In the genomic region with DNA sequence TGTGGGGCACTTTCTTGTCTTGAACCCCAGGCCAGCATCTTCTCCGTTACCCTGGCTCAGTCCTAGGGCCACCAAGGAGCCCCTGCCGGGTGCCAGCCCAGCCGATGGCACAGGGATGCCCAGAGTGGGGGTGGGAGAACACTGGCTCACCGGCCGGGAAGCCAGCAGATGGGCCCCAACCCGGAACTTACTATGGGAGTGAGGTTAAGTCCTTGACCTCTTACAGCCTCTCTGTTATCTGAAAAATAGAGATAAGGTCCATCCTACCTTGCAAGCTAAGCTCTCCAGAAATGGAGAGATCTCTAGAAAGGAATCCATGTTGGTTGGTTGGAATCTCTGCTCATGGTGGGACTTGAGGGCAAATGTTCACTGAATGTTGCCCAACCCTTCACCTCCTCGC, we compare ENCODE assay signal across 16 cellular contexts. TPM values are rescaled to one million over a fixed set of nuclear protein-coding genes. Genes with fewer than 3 reads are reported as not detected.
DNase-seq lines count a peak whose midpoint lies in the region; ATAC-seq, FAIRE-seq and TF ChIP-seq lines count a peak whose summit lies in the region.
"Had no signal": no experiment of that assay in that cellular context is flagged by ENCODE, and none has a peak within 500 bp of the region (broad histone marks: within the 10 kb centered on the region; RNA-seq: fewer than 3 reads in every experiment).

No MANE protein-coding gene starts in this region.

- no peak for TF ChIP-seq EP300 in HepG2 (IDR thresholded peaks at IDR 0.05; ENCODE audit: low read depth in 2 of 2, low read length in 2 of 2)
- no peak for TF ChIP-seq EP300 in HepG2 (CRISPR knock-in tag; IDR thresholded peaks at IDR 0.05; ENCODE audit: borderline replicate concordance)

- H4K12ac ChIP-seq in trophoblast cell (ENCODE audit: low read depth, low read length), result no peak overlapping the region

- no peak overlapping the region for H2AK5ac ChIP-seq in trophoblast cell (ENCODE audit: low read length)

- no TSS peak for BruUV-seq in HepG2 (replicated peaks; lab: Mats Ljungman, UMichigan)

- H3K4me2 ChIP-seq in HepG2 (ENCODE audit: low read depth, low read length) (no peak overlapping the region), trophoblast cell (ENCODE audit: low read length) (no peak overlapping the region)

- WGBS in HepG2 (ENCODE audit: low lambda C conversion rate), result 64% methylated on average over 7 of the region's 7 CpGs
- 87% methylated on average over 5 of the region's 7 CpGs for WGBS in right lobe of liver (ENCODE audit: insufficient coverage, low coverage, low lambda C conversion rate, missing lambda C conversion rate)
- no CpG with 5 or more reads among the region's 7 CpGs for WGBS in trophoblast cell (ENCODE audit: extremely low coverage, insufficient coverage, insufficient read length)

- peak; percentile 35 for DNase-seq in HepG2 (ENCODE audit: low spot score)
- no peak for DNase-seq in right lobe of liver
- peak; percentile 49 for DNase-seq in kidney
- peak in 1 of 2 donors; percentile 69 for DNase-seq in trophoblast cell
- no peak for DNase-seq in SW 1271 (lab: John Stamatoyannopoulos, UW)
- DNase-seq in NCI-H187 treated with DMSO at 0.1 percent for 48 hours (lab: John Stamatoyannopoulos, UW), result no peak
- no peak for DNase-seq in NCI-H2227 treated with DMSO at 0.1 percent for 48 hours (lab: John Stamatoyannopoulos, UW)
- DNase-seq: ACHN; CD4-positive, CD25-positive, alpha-beta regulatory T cell; DMS53; GF-D8 had no signal

- in situ Hi-C loops in HepG2 (cut with HindIII; ENCODE audit: extremely low pct_ligation_motif_present, low pct_unique_long_range_greater_than_20kb), result no loop called here

- TF ChIP-seq POLR2A in HepG2 (IDR thresholded peaks at IDR 0.05; ENCODE audit: insufficient read depth in 1 of 2, low read depth in 2 of 2, low read length in 2 of 2) (no peak), right lobe of liver (IDR thresholded peaks at IDR 0.05) (no peak)

- peaks cover 3% of the 10 kb centered on the region for H3K79me1 ChIP-seq in trophoblast cell (ENCODE audit: low read length)

- intact Hi-C loops in HepG2 (cut with micrococcal nuclease; ENCODE audit: unreplicated experiment), result no loop called here
- intact Hi-C loops in right lobe of liver (cut with DNase I), result no loop called here
- intact Hi-C loops in kidney (cut with DNase I), result no loop called here

- POLR2A ChIA-PET in HepG2 (lab: Yijun Ruan, JAX), result interaction anchor here (1.0 kb wide), 1 partner anchor 19 kb away, joined by 3 read pairs; no protein-coding TSS in a partner anchor

- no peak overlapping the region for H2BK12ac ChIP-seq in trophoblast cell (ENCODE audit: low read length)

- H3K4me3 ChIP-seq in HepG2 (replicated peaks in 1 of 3; ENCODE audit: insufficient read depth in 1 of 3, low read depth in 2 of 3, low read length in 3 of 3), result no peak overlapping the region
- no peak overlapping the region for H3K4me3 ChIP-seq in right lobe of liver
- no peak overlapping the region for H3K4me3 ChIP-seq in kidney (ENCODE audit: low read length in 2 of 2)
- H3K4me3 ChIP-seq in trophoblast cell (ENCODE audit: low read depth, low read length), result no peak overlapping the region
- H3K4me3 ChIP-seq: BLaER1 treated with 17β-estradiol and CSF1 and Interleukin-3, amounts not matched to agents 10 nM and 100 nM; HAP-1 had no signal

- no peak overlapping the region for H2BK120ac ChIP-seq in trophoblast cell (ENCODE audit: insufficient read depth, low read length, poor library complexity)

- no peaks in the 10 kb centered on the region for H4K20me1 ChIP-seq in HepG2 (ENCODE audit: insufficient read depth, low read length)

- no peak overlapping the region for H3K14ac ChIP-seq in trophoblast cell (ENCODE audit: low read length)

- no peak for TF ChIP-seq RAD21 in HepG2 (CRISPR knock-in tag; IDR thresholded peaks at IDR 0.05)

- ATAC-seq in HepG2 (no peak), right lobe of liver (no peak), GM18498 (IDR thresholded peaks at IDR 0.05; ENCODE audit: unreplicated experiment) (no peak)

- peak overlapping the region; percentile 56 for H3K4ac ChIP-seq in trophoblast cell (ENCODE audit: low read depth, low read length)

- H3K18ac ChIP-seq in trophoblast cell (ENCODE audit: low read length), result no peak overlapping the region

- H3K9ac ChIP-seq in HepG2 (ENCODE audit: insufficient read depth, low read depth, low read length), result no peak overlapping the region
- H3K9ac ChIP-seq in kidney (ENCODE audit: low read length in 2 of 2), result no peak overlapping the region
- H3K9ac ChIP-seq in trophoblast cell (ENCODE audit: low read length), result no peak overlapping the region
- H3K9ac ChIP-seq: BLaER1 treated with 17β-estradiol and CSF1 and Interleukin-3, amounts not matched to agents 10 nM and 100 nM had no signal

- H3K4me1 ChIP-seq in HepG2 (ENCODE audit: insufficient read depth, low read length), result peaks cover 50% of the 10 kb centered on the region
- H3K4me1 ChIP-seq in right lobe of liver, result no peaks in the 10 kb centered on the region
- peaks cover 0 to 3% of the 10 kb centered on the region in 2 donors for H3K4me1 ChIP-seq in kidney (ENCODE audit: control insufficient read depth in 1 of 2, insufficient read depth in 1 of 2, low read depth in 1 of 2, low read length in 2 of 2)
- peaks cover 16 to 34% of the 10 kb centered on the region in 2 experiments for H3K4me1 ChIP-seq in trophoblast cell (ENCODE audit: control insufficient read depth in 1 of 2, insufficient read depth in 2 of 2, low read length in 2 of 2)
- H3K4me1 ChIP-seq: HAP-1 had no signal

- H3K27ac ChIP-seq in HepG2 (ENCODE audit: extremely low read length, insufficient read depth, low read length), result no peak overlapping the region
- no peak overlapping the region for H3K27ac ChIP-seq in right lobe of liver
- no peak overlapping the region for H3K27ac ChIP-seq in kidney (ENCODE audit: low read depth in 2 of 2, low read length in 2 of 2)
- H3K27ac ChIP-seq in trophoblast cell (ENCODE audit: low read depth, low read length), result no peak overlapping the region

- no peak overlapping the region for H4K91ac ChIP-seq in trophoblast cell (ENCODE audit: low read depth, low read length)

- FAIRE-seq in HepG2 (lab: Jason Lieb, UNC) (no peak), kidney (lab: Jason Lieb, UNC) (no peak)
- FAIRE-seq: H1, HTR-8/SVneo had no signal

- H3K79me2 ChIP-seq in HepG2 (ENCODE audit: insufficient read depth, low read length) (no peaks in the 10 kb centered on the region), trophoblast cell (ENCODE audit: control insufficient read depth, insufficient read depth, low read length, poor library complexity) (peaks cover 8% of the 10 kb centered on the region)

- H2AFZ ChIP-seq in HepG2 (ENCODE audit: low read length) (no peak overlapping the region), trophoblast cell (ENCODE audit: insufficient read depth, low read length, poor library complexity) (no peak overlapping the region)

- no peaks in the 10 kb centered on the region for H3K36me3 ChIP-seq in HepG2 (replicated peaks in 1 of 2; ENCODE audit: control insufficient read depth in 1 of 2, insufficient read depth in 2 of 2, low read length in 2 of 2)
- H3K36me3 ChIP-seq in right lobe of liver, result no peaks in the 10 kb centered on the region
- H3K36me3 ChIP-seq in kidney (ENCODE audit: control insufficient read depth in 1 of 2, insufficient read depth in 2 of 2, low read length in 2 of 2), result no peaks in the 10 kb centered on the region
- H3K36me3 ChIP-seq in trophoblast cell (ENCODE audit: control insufficient read depth in 1 of 2, insufficient read depth in 2 of 2, low read length in 2 of 2), result peaks cover 24 to 28% of the 10 kb centered on the region in 2 experiments
- H3K36me3 ChIP-seq: HAP-1 had no signal

- no peak overlapping the region for H4K8ac ChIP-seq in trophoblast cell (ENCODE audit: low read depth, low read length)

- CTCF ChIA-PET in HepG2 (lab: Yijun Ruan, JAX; ENCODE audit: low intra/inter-chr PET ratio, low total read pairs), result no interaction called here

- H3K27me3 ChIP-seq in HepG2 (ENCODE audit: control insufficient read depth in 1 of 2, insufficient read depth in 2 of 2, low read length in 2 of 2), result no peaks in the 10 kb centered on the region; a peak in 1 of 5 replicates
- no peaks in the 10 kb centered on the region for H3K27me3 ChIP-seq in right lobe of liver
- H3K27me3 ChIP-seq in trophoblast cell (ENCODE audit: insufficient read depth, low read length), result no peaks in the 10 kb centered on the region
- H3K27me3 ChIP-seq: BLaER1 treated with 17β-estradiol and CSF1 and Interleukin-3, amounts not matched to agents 10 nM and 100 nM had no signal

- H2BK5ac ChIP-seq in trophoblast cell (ENCODE audit: low read depth, low read length, poor library complexity), result no peak overlapping the region

- H3K9me3 ChIP-seq in HepG2 (ENCODE audit: low read length), result no peaks in the 10 kb centered on the region
- no peaks in the 10 kb centered on the region for H3K9me3 ChIP-seq in right lobe of liver
- H3K9me3 ChIP-seq in kidney (ENCODE audit: control insufficient read depth in 1 of 2, low read length in 2 of 2), result no peaks in the 10 kb centered on the region
- peaks cover 2% of the 10 kb centered on the region for H3K9me3 ChIP-seq in trophoblast cell (ENCODE audit: insufficient read depth, low read depth, low read length)
- H3K9me3 ChIP-seq: HAP-1 had no signal

- TF ChIP-seq CTCF in HepG2 (CRISPR knock-in tag; IDR thresholded peaks at IDR 0.05) (no peak), right lobe of liver (IDR thresholded peaks at IDR 0.05) (no peak), kidney (IDR thresholded peaks at IDR 0.05; ENCODE audit: borderline replicate concordance, extremely low read depth, insufficient read depth) (no peak)

- H3K23ac ChIP-seq in trophoblast cell (ENCODE audit: low read length), result no peak overlapping the region

RNA-seq across cellular contexts. Expression of a gene that starts 20.8 kb away (rescaled TPM):
- 3.4 and 3.8 TPM in 2 replicates for total RNA-seq in HepG2 (2016; rRNA removed; fragmentation: Illumina TruSeq; extraction: Trizol)
- total RNA-seq in HepG2 (2016; cell fraction: cytosol; rRNA removed; fragmentation: Illumina TruSeq; extraction: Trizol; ENCODE audit: low read depth), result 1.1 and 1.3 TPM in 2 replicates
- total RNA-seq in HepG2 (2016; cell fraction: insoluble cytoplasmic fraction; rRNA removed; fragmentation: Illumina TruSeq; extraction: Trizol), result 3.2 and 3.8 TPM in 2 replicates
- 1.5 and 2.4 TPM in 2 replicates for total RNA-seq in HepG2 (2016; cell fraction: membrane; rRNA removed; fragmentation: Illumina TruSeq; extraction: Trizol)
- 3.8 TPM in 2 replicates for total RNA-seq in HepG2 (2016; cell fraction: nucleus; rRNA removed; fragmentation: Illumina TruSeq; extraction: Trizol)
- 4.6 and 5.3 TPM in 2 replicates for polyA plus RNA-seq in HepG2 (2011; rRNA removed)
- polyA plus RNA-seq in HepG2 (2011; cell fraction: cytosol; rRNA removed), result 1.9 and 2.4 TPM in 2 replicates
- polyA plus RNA-seq in HepG2 (2011; cell fraction: nucleus; rRNA removed), result 6.3 and 6.6 TPM in 2 replicates
- 3.7 and 4.6 TPM in 2 replicates for polyA plus RNA-seq in HepG2 (2012)
- polyA plus RNA-seq in HepG2 (2016; cell fraction: cytosol; fragmentation: Illumina TruSeq; extraction: Trizol; ENCODE audit: low read depth), result 0.45 and 0.58 TPM in 2 replicates
- polyA plus RNA-seq in HepG2 (2016; cell fraction: insoluble cytoplasmic fraction; fragmentation: Illumina TruSeq; extraction: Trizol; ENCODE audit: low read depth), result 4.5 and 5.7 TPM in 2 replicates
- polyA plus RNA-seq in HepG2 (2016; cell fraction: membrane; fragmentation: Illumina TruSeq; extraction: Trizol; ENCODE audit: low read depth), result 0.58 and 1.3 TPM in 2 replicates
- 4.4 and 5.5 TPM in 2 replicates for polyA plus RNA-seq in HepG2 (2016; cell fraction: nucleus; fragmentation: Illumina TruSeq; extraction: Trizol; ENCODE audit: insufficient read depth, low read depth)
- 6.5 and 8.9 TPM in 2 replicates for polyA minus RNA-seq in HepG2 (2011; rRNA and poly(A)+ RNA removed; ENCODE audit: low replicate concordance)
- polyA minus RNA-seq in HepG2 (2011; cell fraction: cytosol; rRNA and poly(A)+ RNA removed), result 4.5 and 5.0 TPM in 2 replicates
- polyA minus RNA-seq in HepG2 (2011; cell fraction: nucleus; rRNA and poly(A)+ RNA removed), result 4.5 and 4.7 TPM in 2 replicates
- 1 to 10 TPM; 2.5 to 6.8 (median 5.2) TPM for total RNA-seq in right lobe of liver
- 22.8 TPM for total RNA-seq in kidney
- polyA plus RNA-seq in kidney (ENCODE audit: insufficient read depth, low read depth, low replicate concordance), result 3.1 TPM
- 40.1 and 41.6 TPM in 2 replicates for polyA plus RNA-seq in trophoblast cell (2013)
- polyA plus RNA-seq: CD4-positive, CD25-positive, alpha-beta regulatory T cell had no signal

Comparison
In these comparisons a context has a peak if more than half of its experiments do, and no peak if none do; other contexts are left out.
1. DNase-seq: peak in HepG2 (single experiment) and kidney (single experiment); none in right lobe of liver (0 of 3), SW 1271 (0 of 2), NCI-H187 treated with DMSO at 0.1 percent for 48 hours (single experiment) and NCI-H2227 treated with DMSO at 0.1 percent for 48 hours (single experiment).